1 cellular context compared by ENCODE assay signal in the genomic region with DNA sequence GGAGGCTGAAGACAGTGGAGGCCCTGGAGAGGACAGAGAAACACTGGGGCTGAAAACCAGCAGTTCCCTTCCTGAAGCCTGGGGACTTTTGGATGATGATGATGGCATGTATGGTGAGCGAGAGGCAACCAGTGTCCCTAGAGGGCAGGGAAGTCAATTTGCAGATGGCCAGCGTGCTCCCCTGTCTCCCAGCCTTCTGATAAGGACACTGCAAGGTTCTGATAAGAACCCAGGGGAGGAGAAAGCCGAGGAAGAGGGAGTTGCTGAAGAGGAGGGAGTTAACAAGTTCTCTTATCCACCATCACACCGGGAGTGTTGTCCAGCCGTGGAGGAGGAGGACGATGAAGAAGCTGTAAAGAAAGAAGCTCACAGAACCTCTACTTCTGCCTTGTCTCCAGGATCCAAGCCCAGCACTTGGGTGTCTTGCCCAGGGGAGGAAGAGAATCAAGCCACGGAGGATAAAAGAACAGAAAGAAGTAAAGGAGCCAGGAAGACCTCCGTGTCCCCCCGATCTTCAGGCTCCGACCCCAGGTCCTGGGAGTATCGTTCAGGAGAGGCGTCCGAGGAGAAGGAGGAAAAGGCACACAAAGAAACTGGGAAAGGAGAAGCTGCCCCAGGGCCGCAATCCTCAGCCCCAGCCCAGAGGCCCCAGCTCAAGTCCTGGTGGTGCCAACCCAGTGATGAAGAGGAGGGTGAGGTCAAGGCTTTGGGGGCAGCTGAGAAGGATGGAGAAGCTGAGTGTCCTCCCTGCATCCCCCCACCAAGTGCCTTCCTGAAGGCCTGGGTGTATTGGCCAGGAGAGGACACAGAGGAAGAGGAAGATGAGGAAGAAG.
TF ChIP-seq lines count a peak whose summit lies in the region.

No MANE protein-coding gene starts in this region.

TF ChIP-seq in SK-N-SH, 30 proteins besides CTCF, POLR2A, EP300 and RAD21 (continued from another document):
- TF ChIP-seq SIN3A (IDR thresholded peaks at IDR 0.05; ENCODE audit: borderline replicate concordance, low read depth, low read length) (no peak), NRF1 (IDR thresholded peaks at IDR 0.05; ENCODE audit: low read depth, low read length) (no peak), CHD2 (IDR thresholded peaks at IDR 0.05; ENCODE audit: low read length, partially characterized antibody) (no peak), MEF2A (IDR thresholded peaks at IDR 0.05; ENCODE audit: borderline replicate concordance, low read depth) (no peak), TCF12 (IDR thresholded peaks at IDR 0.05) (no peak), RXRA (IDR thresholded peaks at IDR 0.05; ENCODE audit: borderline replicate concordance, low read depth) (no peak), FOSL2 (IDR thresholded peaks at IDR 0.05; ENCODE audit: borderline replicate concordance, low read depth) (no peak), FOXM1 (IDR thresholded peaks at IDR 0.05; ENCODE audit: low read depth) (no peak), ELF1 (IDR thresholded peaks at IDR 0.05) (no peak), TEAD4 (IDR thresholded peaks at IDR 0.05; ENCODE audit: borderline replicate concordance, insufficient read depth) (no peak), FOXJ3 (CRISPR knock-in tag; IDR thresholded peaks at IDR 0.05) (no peak), NFIC (IDR thresholded peaks at IDR 0.05; ENCODE audit: borderline replicate concordance) (no peak), GABPA (IDR thresholded peaks at IDR 0.05; ENCODE audit: low read depth) (no peak), POLR2AphosphoS5 (IDR thresholded peaks at IDR 0.05; ENCODE audit: low read depth, low read length) (no peak), EZH2phosphoT487 (IDR thresholded peaks at IDR 0.05; ENCODE audit: borderline replicate concordance, low read depth) (no peak), RFX5 (IDR thresholded peaks at IDR 0.05; ENCODE audit: low read length) (no peak)
- TF ChIP-seq, protein P1, sequence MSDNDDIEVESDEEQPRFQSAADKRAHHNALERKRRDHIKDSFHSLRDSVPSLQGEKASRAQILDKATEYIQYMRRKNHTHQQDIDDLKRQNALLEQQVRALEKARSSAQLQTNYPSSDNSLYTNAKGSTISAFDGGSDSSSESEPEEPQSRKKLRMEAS (IDR thresholded peaks at IDR 0.05; ENCODE audit: low read depth), result no peak
